ENCODE assay signal across 8 cellular contexts in genomic region chr22:24421428-24421931, GRCh38. TPM values are rescaled to one million over a fixed set of nuclear protein-coding genes. Genes with fewer than 3 reads are reported as not detected.
DNase-seq lines count a peak whose midpoint lies in the region; ATAC-seq, FAIRE-seq and TF ChIP-seq lines count a peak whose summit lies in the region.

No MANE protein-coding gene starts in this region.

- TF ChIP-seq EP300 in K562 (IDR thresholded peaks at IDR 0.05; ENCODE audit: low read length), result no peak
- no peak for TF ChIP-seq EP300 in gastroesophageal sphincter (IDR thresholded peaks at IDR 0.05)

- H3K4me2 ChIP-seq in K562 (ENCODE audit: insufficient read depth, low read length), result no peak overlapping the region
- no peak overlapping the region for H3K4me2 ChIP-seq in osteoblast (ENCODE audit: insufficient read depth, low read length)

- no peaks in the 10 kb centered on the region for H3K9me3 Mint-ChIP-seq in activated CD4-positive, alpha-beta T cell treated with anti-CD3 and anti-CD28 coated beads for 36 hours (ENCODE audit: low read depth)

- H4K20me1 ChIP-seq in K562 (replicated peaks; ENCODE audit: control insufficient read depth, insufficient read depth, low read length), result peaks cover 14% of the 10 kb centered on the region
- peaks cover 11% of the 10 kb centered on the region for H4K20me1 ChIP-seq in osteoblast (ENCODE audit: insufficient read depth, low read length)

- H3K36me3 Mint-ChIP-seq in activated CD4-positive, alpha-beta T cell treated with anti-CD3 and anti-CD28 coated beads for 36 hours (ENCODE audit: low read depth), result no peaks in the 10 kb centered on the region

- H3K4me3 ChIP-seq in K562 (no peak overlapping the region), osteoblast (ENCODE audit: insufficient read depth, low read length) (no peak overlapping the region), MG63 (no peak overlapping the region), gastroesophageal sphincter (no peak overlapping the region)

- no peak overlapping the region for H3K27ac Mint-ChIP-seq in activated CD4-positive, alpha-beta T cell treated with anti-CD3 and anti-CD28 coated beads for 36 hours

- in situ Hi-C loops in K562 (cut with MboI), result no loop called here

- H3K27me3 Mint-ChIP-seq in activated CD4-positive, alpha-beta T cell treated with anti-CD3 and anti-CD28 coated beads for 36 hours, result peaks cover 3% of the 10 kb centered on the region

- peak; percentile 56 to 65 (median 59) for TF ChIP-seq CTCF in K562 (IDR thresholded peaks at IDR 0.05 in 2 of 3, conservative IDR thresholded peaks at IDR 0.05 in 1 of 3; ENCODE audit: insufficient read depth in 2 of 3, low read depth in 1 of 3, low read length in 3 of 3)
- no peak for TF ChIP-seq CTCF in osteoblast (IDR thresholded peaks at IDR 0.05; ENCODE audit: extremely low read depth, low read depth, low read length)
- TF ChIP-seq CTCF in gastroesophageal sphincter (IDR thresholded peaks at IDR 0.05), result peak in 1 of 4 experiments; percentile 11

- TF ChIP-seq POLR2A in K562 (conservative IDR thresholded peaks at IDR 0.05) (no peak), gastroesophageal sphincter (IDR thresholded peaks at IDR 0.05) (no peak)

- H3K9me1 ChIP-seq in K562 (ENCODE audit: control insufficient read depth, insufficient read depth, low read length), result no peaks in the 10 kb centered on the region

- H3K9me3 ChIP-seq in K562 (replicated peaks; ENCODE audit: control insufficient read depth, insufficient read depth, low read depth, low read length), result no peaks in the 10 kb centered on the region
- H3K9me3 ChIP-seq in osteoblast (ENCODE audit: low read depth, low read length), result no peaks in the 10 kb centered on the region
- H3K9me3 ChIP-seq in MG63, result no peaks in the 10 kb centered on the region
- no peaks in the 10 kb centered on the region for H3K9me3 ChIP-seq in gastroesophageal sphincter

- peak; percentile 67 for DNase-seq in activated CD4-positive, alpha-beta T cell treated with anti-CD3 and anti-CD28 coated beads for 36 hours
- DNase-seq in activated CD4-positive, alpha-beta T cell treated with anti-CD3 and anti-CD28 coated beads for 1 hour, result no peak
- peak; percentile 16 for DNase-seq in NOMO-1 treated with DMSO at 0.1 percent for 48 hours (lab: John Stamatoyannopoulos, UW; ENCODE audit: unreplicated experiment)
- peak; percentile 44 to 60 (median 46) for DNase-seq in K562 (ENCODE audit: extremely low read depth in 1 of 4, low spot score in 3 of 4)
- peak; percentile 86 for DNase-seq in osteoblast (ENCODE audit: insufficient read length, low spot score, missing footprints)
- DNase-seq in MG63, result no peak
- DNase-seq in NCI-H345 (lab: John Stamatoyannopoulos, UW), result no peak

- H3K27me3 ChIP-seq in K562 (ENCODE audit: control insufficient read depth in 2 of 2, insufficient read depth in 2 of 2, low read length in 2 of 2), result peaks cover under 1 to 17% of the 10 kb centered on the region in 2 experiments; a peak in 4 of 5 replicates
- H3K27me3 ChIP-seq in osteoblast (ENCODE audit: insufficient read depth, low read length), result peaks cover 27% of the 10 kb centered on the region
- H3K27me3 ChIP-seq in MG63, result no peaks in the 10 kb centered on the region
- peaks cover 44% of the 10 kb centered on the region for H3K27me3 ChIP-seq in gastroesophageal sphincter

- no peak overlapping the region for H3K27ac ChIP-seq in K562 (ENCODE audit: extremely low read depth, low read depth, low read length)
- no peak overlapping the region for H3K27ac ChIP-seq in osteoblast (ENCODE audit: low read depth, low read length)
- H3K27ac ChIP-seq in gastroesophageal sphincter, result no peak overlapping the region

- FAIRE-seq in K562 (lab: Jason Lieb, UNC), result peak; percentile 44

- WGBS in K562 (ENCODE audit: insufficient coverage, low coverage, missing lambda C conversion rate), result 0% methylated on average over 2 of the region's 9 CpGs
- 23% methylated on average over 4 of the region's 9 CpGs; no CpG with 5 or more reads in 1 of the 2 donors for WGBS in gastroesophageal sphincter (ENCODE audit: low coverage in 1 of 2), 2 donors

- H3K4me1 ChIP-seq in K562 (replicated peaks in 1 of 2; ENCODE audit: control insufficient read depth in 2 of 2, insufficient read depth in 2 of 2, low read length in 2 of 2) (peaks cover 0 to 27% of the 10 kb centered on the region in 2 experiments; a peak in 2 of 5 replicates), osteoblast (ENCODE audit: insufficient read depth, low read length) (no peaks in the 10 kb centered on the region), gastroesophageal sphincter (peaks cover 0 to 39% (median 16%) of the 10 kb centered on the region in 3 donors)

- BruUV-seq in K562 (replicated peaks; lab: Mats Ljungman, UMichigan), result no TSS peak

- intact Hi-C loops in activated CD4-positive, alpha-beta T cell treated with anti-CD3 and anti-CD28 coated beads for 36 hours (cut with DNase I, micrococcal nuclease), result loop anchor here (2.0 to 10.0 kb wide), 4 partner anchors 94 to 383 kb away; partner anchors contain the start of genes SGSM1 (in 1 of the 2) and SUSD2 (in 1 of the 2)
- intact Hi-C loops in K562 (cut with micrococcal nuclease), result loop anchor here (5.0 kb wide), 2 partner anchors 66 to 81 kb away; no protein-coding TSS in a partner anchor

- no peak overlapping the region for H3K4me3 Mint-ChIP-seq in activated CD4-positive, alpha-beta T cell treated with anti-CD3 and anti-CD28 coated beads for 36 hours

- H3K9ac ChIP-seq in K562 (ENCODE audit: insufficient read depth in 1 of 2, low read depth in 2 of 2, low read length in 2 of 2), result no peak overlapping the region

- ATAC-seq in activated CD4-positive, alpha-beta T cell treated with anti-CD3 and anti-CD28 coated beads for 36 hours, result peak; percentile 49
- ATAC-seq in K562, result peak; percentile 69
- ATAC-seq in gastroesophageal sphincter, result no peak

- H3K79me2 ChIP-seq in K562 (ENCODE audit: control insufficient read depth, insufficient read depth, low read length) (no peaks in the 10 kb centered on the region), osteoblast (ENCODE audit: insufficient read depth, low read length) (no peaks in the 10 kb centered on the region)

- H2AFZ ChIP-seq in K562 (ENCODE audit: low read depth, low read length) (no peak overlapping the region), osteoblast (ENCODE audit: low read length) (no peak overlapping the region)

- TF ChIP-seq RAD21 in K562 (CRISPR knock-in tag; conservative IDR thresholded peaks at IDR 0.05 in 1 of 2, IDR thresholded peaks at IDR 0.05 in 1 of 2), result peak; percentile 48 to 74; a peak in 3 of 4 replicates

- POLR2A ChIA-PET in activated CD4-positive, alpha-beta T cell treated with anti-CD3 and anti-CD28 coated beads for 36 hours (lab: Charles Lee), result no interaction called here
- POLR2A ChIA-PET in K562 (lab: Yijun Ruan, JAX), result interaction anchor here (1.0 kb wide), 1 partner anchor 45 kb away, joined by 3 read pairs; no protein-coding TSS in a partner anchor

- CTCF ChIA-PET in activated CD4-positive, alpha-beta T cell treated with anti-CD3 and anti-CD28 coated beads for 36 hours (lab: Charles Lee), result interaction anchor here (0.6 to 2.0 kb wide), 7 partner anchors 14 to 341 kb away, joined by 3 to 12 read pairs (median 3); no protein-coding TSS in a partner anchor
- CTCF ChIA-PET in K562 (lab: Yijun Ruan, JAX; ENCODE audit: low intra/inter-chr PET ratio), result interaction anchor here (0.6 to 3.0 kb wide), 5 partner anchors 81 to 354 kb away, joined by 3 to 16 read pairs (median 3); no protein-coding TSS in a partner anchor

- no peaks in the 10 kb centered on the region for H3K36me3 ChIP-seq in K562 (ENCODE audit: control insufficient read depth, insufficient read depth, low read length)
- peaks cover 11% of the 10 kb centered on the region for H3K36me3 ChIP-seq in osteoblast (ENCODE audit: insufficient read depth, low read length)
- H3K36me3 ChIP-seq in MG63, result no peaks in the 10 kb centered on the region; the same call in 1 of the 2 replicates
- H3K36me3 ChIP-seq in gastroesophageal sphincter, result peaks cover 0 to 20% of the 10 kb centered on the region in 2 donors

- H3K4me1 Mint-ChIP-seq in activated CD4-positive, alpha-beta T cell treated with anti-CD3 and anti-CD28 coated beads for 36 hours, result peaks cover 12% of the 10 kb centered on the region

TF ChIP-seq in K562, 482 proteins besides CTCF, POLR2A, EP300 and RAD21:
- 0 out of 2 replicates have a peak, but pooled peaks have one; percentile 19 for TF ChIP-seq CTBP1 (IDR thresholded peaks at IDR 0.05; ENCODE audit: borderline replicate concordance)
- no peak for TF ChIP-seq BACH1 (tag; IDR thresholded peaks at IDR 0.05)
- 0 out of 2 replicates have a peak, but pooled peaks have one; percentile 16 for TF ChIP-seq ESRRA (IDR thresholded peaks at IDR 0.05; ENCODE audit: borderline replicate concordance, low read depth)
- 0 out of 2 replicates have a peak, but pooled peaks have one; percentile 9 for TF ChIP-seq SMC3 (conservative IDR thresholded peaks at IDR 0.05; ENCODE audit: insufficient read depth, low read depth, low read length)
- no peak for TF ChIP-seq PHF20 (IDR thresholded peaks at IDR 0.05; ENCODE audit: partially characterized antibody)
TF ChIP-seq in K562: peak in this region for 3.

RNA-seq across cellular contexts. Expression of gene ADORA2A, which starts 5.9 kb away (rescaled TPM):
- total RNA-seq in activated CD4-positive, alpha-beta T cell treated with anti-CD3 and anti-CD28 coated beads for 36 hours, result 10 to 100 TPM; 30.6 to 31.3 TPM
- 4.8 and 9.2 TPM in 2 replicates for total RNA-seq in K562 (2011; cell fraction: chromatin; rRNA removed; ENCODE audit: low replicate concordance)
- total RNA-seq in K562 (2011; cell fraction: nucleolus; rRNA removed), result 3.6 and 5.2 TPM in 2 replicates
- 5.9 and 6.1 TPM in 2 replicates for total RNA-seq in K562 (2011; cell fraction: nucleoplasm; rRNA removed)
- total RNA-seq in K562 (2014; rRNA removed) (0.61 and 2.1 TPM in 2 replicates), K562 (2014; rRNA removed; fragmentation: Illumina TruSeq; extraction: Trizol) (0.15 and 0.29 TPM in 2 replicates), K562 (2015; rRNA removed; fragmentation: Illumina TruSeq; extraction: Trizol) (0.53 and 0.80 TPM in 2 replicates), K562 (2021) (0.66 and 0.98 TPM in 2 replicates), osteoblast (0.72 and 1.2 TPM in 2 replicates), gastroesophageal sphincter (1 to 10 TPM; 1.9 to 5.7 (median 3.3) TPM)
- polyA plus RNA-seq in K562 (2011; rRNA removed) (0.49 and 1.2 TPM in 2 replicates), K562 (2014; fragmentation: Illumina TruSeq; extraction: Trizol) (0.58 and 0.65 TPM in 2 replicates), K562 (2014; fragmentation: Nextera tagmentation; extraction: Ambion mirVana) (not detected), K562 (2014; rRNA removed) (0.54 and 1.2 TPM in 2 replicates)
- 2.1 and 2.8 TPM in 2 replicates for polyA plus RNA-seq in K562 (2011; cell fraction: cytosol; rRNA removed)
- 3.2 and 3.4 TPM in 2 replicates for polyA plus RNA-seq in K562 (2011; cell fraction: nucleus; rRNA removed)
- polyA plus RNA-seq in K562 (2012), result 0.90 and 2.1 TPM in 2 replicates
- 1.3 and 2.9 TPM in 2 replicates for polyA minus RNA-seq in K562 (2011; rRNA and poly(A)+ RNA removed)
- 2.2 TPM in 1 of 2 replicates, not detected in the other for polyA minus RNA-seq in K562 (2011; cell fraction: cytosol; rRNA and poly(A)+ RNA removed)
- polyA minus RNA-seq in K562 (2011; cell fraction: nucleus; rRNA and poly(A)+ RNA removed), result 1.5 and 3.7 TPM in 2 replicates
- 0.16 and 2.0 TPM in 2 replicates for total RNA-seq in MG63 (2014; rRNA removed; shearing (Covaris generic); ENCODE audit: low replicate concordance)

Comparison
In these comparisons a context has a peak if more than half of its experiments do, and no peak if none do; other contexts are left out.
1. DNase-seq: peak in activated CD4-positive, alpha-beta T cell treated with anti-CD3 and anti-CD28 coated beads for 36 hours (single experiment), NOMO-1 treated with DMSO at 0.1 percent for 48 hours (single experiment), K562 (4 of 4) and osteoblast (single experiment); none in activated CD4-positive, alpha-beta T cell treated with anti-CD3 and anti-CD28 coated beads for 1 hour (single experiment), MG63 (single experiment) and NCI-H345 (single experiment).